In the genomic region with DNA sequence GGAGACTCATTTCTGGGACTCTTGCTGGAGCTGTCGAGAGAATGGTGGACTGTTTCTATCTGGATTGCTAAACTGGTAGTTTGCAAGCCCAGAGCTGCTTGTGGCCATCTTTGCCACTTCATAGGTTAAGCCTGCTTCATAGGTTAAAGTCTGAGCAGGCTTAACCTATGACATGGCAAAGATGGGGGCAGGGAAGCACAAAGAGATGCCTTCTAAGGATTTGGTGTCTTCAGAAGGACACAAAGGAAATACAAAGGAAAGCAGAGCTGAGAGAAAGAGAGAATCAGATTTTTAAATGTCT, we compare ENCODE assay signal across 1 cellular context.
TF ChIP-seq lines count a peak whose summit lies in the region.

No MANE protein-coding gene starts in this region.

TF ChIP-seq in GM12878, 131 proteins besides CTCF, POLR2A, EP300 and RAD21:
- TF ChIP-seq CEBPB (IDR thresholded peaks at IDR 0.05; ENCODE audit: borderline replicate concordance in 1 of 2, low read depth in 2 of 2, low read length in 2 of 2) (0 out of 4 replicates have a peak, but pooled peaks of 1 of the 2 experiments have one; percentile 5), CBFB (IDR thresholded peaks at IDR 0.05; ENCODE audit: low read depth) (no peak), YY1 (IDR thresholded peaks at IDR 0.05; ENCODE audit: low read depth, low read length) (peak; percentile 25; the same call in 1 of the 2 replicates)
